12 cellular contexts compared by ENCODE assay signal in the genomic region with DNA sequence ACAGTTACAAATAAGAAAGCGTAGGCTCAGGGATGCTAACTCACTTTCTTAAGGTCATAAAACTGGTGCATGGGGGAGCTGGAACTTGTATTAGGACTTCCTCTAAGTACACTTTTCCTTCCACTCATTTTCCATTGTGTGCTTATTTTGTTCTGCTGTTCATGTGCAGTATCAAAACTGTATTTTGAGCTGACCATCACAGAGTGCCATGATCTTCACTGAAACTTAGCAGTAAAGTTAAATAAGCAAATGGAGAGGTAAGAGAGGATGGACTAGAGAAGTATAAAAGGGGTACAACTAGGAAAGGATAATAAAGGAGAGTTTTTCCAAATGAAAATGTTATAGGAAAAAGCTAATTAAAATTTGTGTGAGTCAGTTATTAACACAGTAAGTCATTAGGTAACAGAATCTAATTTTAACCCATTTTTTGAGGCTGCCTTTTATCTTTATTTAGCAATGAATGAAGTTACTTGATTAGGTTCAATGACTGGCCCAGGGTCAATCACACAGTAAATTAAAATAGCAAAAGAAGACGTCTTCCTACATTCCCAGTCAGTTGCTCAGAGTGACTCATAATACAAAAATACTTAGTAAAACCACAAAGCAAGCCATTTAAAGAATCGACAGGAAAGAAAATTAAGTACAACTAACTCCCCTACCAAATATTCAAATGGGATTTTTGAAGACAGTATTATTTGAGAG.
DNase-seq lines count a peak whose midpoint lies in the region; FAIRE-seq and TF ChIP-seq lines count a peak whose summit lies in the region.
"Had no signal": no experiment of that assay in that cellular context is flagged by ENCODE, and none has a peak within 500 bp of the region (broad histone marks: within the 10 kb centered on the region; RNA-seq: fewer than 3 reads in every experiment).

No MANE protein-coding gene starts in this region.

- TF ChIP-seq CTCF in D721Med (IDR thresholded peaks at IDR 0.05; ENCODE audit: insufficient read depth, missing control alignments) = no peak

- DNase-seq in H54 (ENCODE audit: insufficient read length, low spot score) = peak; percentile 13
- DNase-seq in SW 1271 (lab: John Stamatoyannopoulos, UW) = peak; percentile 1 to 76
- DNase-seq in fibroblast of peridontal ligament (ENCODE audit: extremely low read depth) = peak; percentile 88
- DNase-seq in D721Med (ENCODE audit: insufficient read length, low spot score) = no peak
- no peak for DNase-seq in NCI-H2227 treated with DMSO at 0.1 percent for 48 hours (lab: John Stamatoyannopoulos, UW)
- DNase-seq in mucosa of gallbladder (ENCODE audit: low spot score) = no peak
- DNase-seq in activated CD4-positive, alpha-beta T cell treated with anti-CD3 and anti-CD28 coated beads, Interleukin-2, amount 50 U/mL, for 1 hour = no peak
- DNase-seq: activated CD4-positive, alpha-beta T cell treated with anti-CD3 and anti-CD28 coated beads, Interleukin-2, amount 50 U/mL, for 4 hours; H7; naive thymus-derived CD8-positive, alpha-beta T cell; NCI-H1417 treated with DMSO at 0.1 percent for 48 hours had no signal

- FAIRE-seq in A204.1 (lab: Jason Lieb, UNC) (peak; percentile 58), H54 (lab: Jason Lieb, UNC) (peak; percentile 95), D721Med (lab: Jason Lieb, UNC) (no peak)

- TF ChIP-seq POLR2A in H54 (IDR thresholded peaks at IDR 0.05; ENCODE audit: low read depth, low read length) = no peak

Comparison
In these comparisons a context has a peak if more than half of its experiments do, and no peak if none do; other contexts are left out.
1. DNase-seq: peak in H54 (single experiment), SW 1271 (2 of 2) and fibroblast of peridontal ligament (single experiment); none in D721Med (single experiment), NCI-H2227 treated with DMSO at 0.1 percent for 48 hours (single experiment), mucosa of gallbladder (single experiment) and activated CD4-positive, alpha-beta T cell treated with anti-CD3 and anti-CD28 coated beads, Interleukin-2, amount 50 U/mL, for 1 hour (single experiment).